Comparison of ENCODE assay signal across 1 cellular context in genomic region chr14:55581011-55581806, GRCh38.
A peak's percentile ranks its signal among the peaks of the same experiment; 100 is the strongest.
TF ChIP-seq lines count a peak whose summit lies in the region.

No MANE protein-coding gene starts in this region.

TF ChIP-seq in HepG2, 621 proteins besides CTCF, POLR2A, EP300 and RAD21 (continued from another document):
- TF ChIP-seq, protein P1, sequence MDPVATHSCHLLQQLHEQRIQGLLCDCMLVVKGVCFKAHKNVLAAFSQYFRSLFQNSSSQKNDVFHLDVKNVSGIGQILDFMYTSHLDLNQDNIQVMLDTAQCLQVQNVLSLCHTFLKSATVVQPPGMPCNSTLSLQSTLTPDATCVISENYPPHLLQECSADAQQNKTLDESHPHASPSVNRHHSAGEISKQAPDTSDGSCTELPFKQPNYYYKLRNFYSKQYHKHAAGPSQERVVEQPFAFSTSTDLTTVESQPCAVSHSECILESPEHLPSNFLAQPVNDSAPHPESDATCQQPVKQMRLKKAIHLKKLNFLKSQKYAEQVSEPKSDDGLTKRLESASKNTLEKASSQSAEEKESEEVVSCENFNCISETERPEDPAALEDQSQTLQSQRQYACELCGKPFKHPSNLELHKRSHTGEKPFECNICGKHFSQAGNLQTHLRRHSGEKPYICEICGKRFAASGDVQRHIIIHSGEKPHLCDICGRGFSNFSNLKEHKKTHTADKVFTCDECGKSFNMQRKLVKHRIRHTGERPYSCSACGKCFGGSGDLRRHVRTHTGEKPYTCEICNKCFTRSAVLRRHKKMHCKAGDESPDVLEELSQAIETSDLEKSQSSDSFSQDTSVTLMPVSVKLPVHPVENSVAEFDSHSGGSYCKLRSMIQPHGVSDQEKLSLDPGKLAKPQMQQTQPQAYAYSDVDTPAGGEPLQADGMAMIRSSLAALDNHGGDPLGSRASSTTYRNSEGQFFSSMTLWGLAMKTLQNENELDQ (CRISPR knock-in tag; IDR thresholded peaks at IDR 0.05; ENCODE audit: borderline replicate concordance) = no peak
- TF ChIP-seq MEF2D (CRISPR knock-in tag; IDR thresholded peaks at IDR 0.05) (peak; percentile 78), SRSF1 (optimal IDR thresholded peaks at IDR 0.05; ENCODE audit: low read depth, low read length) (no peak), KDM3A (CRISPR knock-in tag; IDR thresholded peaks at IDR 0.05; ENCODE audit: low read depth) (no peak), ZNF572 (CRISPR knock-in tag; IDR thresholded peaks at IDR 0.05) (no peak), ZC3H13 (CRISPR knock-in tag; IDR thresholded peaks at IDR 0.05) (no peak), HCFC1 (IDR thresholded peaks at IDR 0.05; ENCODE audit: low read depth, low read length) (no peak), ZNF501 (CRISPR knock-in tag; IDR thresholded peaks at IDR 0.05) (peak; percentile 73; the same call in 1 of the 2 replicates), ZNF724P (CRISPR knock-in tag; IDR thresholded peaks at IDR 0.05; ENCODE audit: borderline replicate concordance) (no peak; the same call in 1 of the 2 replicates), RNF219 (CRISPR knock-in tag; IDR thresholded peaks at IDR 0.05) (no peak), ZMYM3 (CRISPR knock-in tag; IDR thresholded peaks at IDR 0.05) (0 out of 2 replicates have a peak, but pooled peaks have one; percentile 11), EZH2 (conservative IDR thresholded peaks at IDR 0.05; ENCODE audit: low read depth, low read length) (no peak), NFATC3 (CRISPR knock-in tag; IDR thresholded peaks at IDR 0.05) (0 out of 2 replicates have a peak, but pooled peaks have one; percentile 48), CCAR2 (optimal IDR thresholded peaks at IDR 0.05; ENCODE audit: low read depth, low read length) (no peak), ZNF891 (CRISPR knock-in tag; IDR thresholded peaks at IDR 0.05) (no peak), HNRNPUL1 (IDR thresholded peaks at IDR 0.05; ENCODE audit: low read depth, low read length) (no peak), ZBTB33 (CRISPR knock-in tag; IDR thresholded peaks at IDR 0.05) (no peak), TAF1 (CRISPR knock-in tag; IDR thresholded peaks at IDR 0.05) (no peak), HMG20A (CRISPR knock-in tag; IDR thresholded peaks at IDR 0.05; ENCODE audit: borderline replicate concordance) (no peak), NR2F6 (IDR thresholded peaks at IDR 0.05) (no peak), NR2F6 (CRISPR knock-in tag; IDR thresholded peaks at IDR 0.05) (no peak), ERF (CRISPR knock-in tag; IDR thresholded peaks at IDR 0.05) (no peak), GPN1 (CRISPR knock-in tag; IDR thresholded peaks at IDR 0.05; ENCODE audit: borderline replicate concordance) (no peak), SIN3A (IDR thresholded peaks at IDR 0.05; ENCODE audit: borderline replicate concordance, low read depth, low read length) (no peak; the same call in 1 of the 2 replicates), POLR2AphosphoS2 (IDR thresholded peaks at IDR 0.05; ENCODE audit: low read depth, low read length) (no peak), RXRA (CRISPR knock-in tag; IDR thresholded peaks at IDR 0.05) (no peak; the same call in 1 of the 2 replicates), RERE (CRISPR knock-in tag; IDR thresholded peaks at IDR 0.05; ENCODE audit: low read depth) (no peak), MAFG (CRISPR knock-in tag; IDR thresholded peaks at IDR 0.05) (0 out of 2 replicates have a peak, but pooled peaks have one; percentile 6), ZNF350 (CRISPR knock-in tag; IDR thresholded peaks at IDR 0.05; ENCODE audit: borderline replicate concordance, low read depth) (no peak), KAT2B (IDR thresholded peaks at IDR 0.05; ENCODE audit: borderline replicate concordance, low read depth, low read length) (no peak), ZNF564 (CRISPR knock-in tag; IDR thresholded peaks at IDR 0.05) (0 out of 2 replicates have a peak, but pooled peaks have one; percentile 54), ZNF382 (CRISPR knock-in tag; IDR thresholded peaks at IDR 0.05; ENCODE audit: borderline replicate concordance) (no peak)
- TF ChIP-seq, protein P2, sequence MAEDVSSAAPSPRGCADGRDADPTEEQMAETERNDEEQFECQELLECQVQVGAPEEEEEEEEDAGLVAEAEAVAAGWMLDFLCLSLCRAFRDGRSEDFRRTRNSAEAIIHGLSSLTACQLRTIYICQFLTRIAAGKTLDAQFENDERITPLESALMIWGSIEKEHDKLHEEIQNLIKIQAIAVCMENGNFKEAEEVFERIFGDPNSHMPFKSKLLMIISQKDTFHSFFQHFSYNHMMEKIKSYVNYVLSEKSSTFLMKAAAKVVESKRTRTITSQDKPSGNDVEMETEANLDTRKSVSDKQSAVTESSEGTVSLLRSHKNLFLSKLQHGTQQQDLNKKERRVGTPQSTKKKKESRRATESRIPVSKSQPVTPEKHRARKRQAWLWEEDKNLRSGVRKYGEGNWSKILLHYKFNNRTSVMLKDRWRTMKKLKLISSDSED (CRISPR knock-in tag; IDR thresholded peaks at IDR 0.05) = no peak
- TF ChIP-seq, protein P3, sequence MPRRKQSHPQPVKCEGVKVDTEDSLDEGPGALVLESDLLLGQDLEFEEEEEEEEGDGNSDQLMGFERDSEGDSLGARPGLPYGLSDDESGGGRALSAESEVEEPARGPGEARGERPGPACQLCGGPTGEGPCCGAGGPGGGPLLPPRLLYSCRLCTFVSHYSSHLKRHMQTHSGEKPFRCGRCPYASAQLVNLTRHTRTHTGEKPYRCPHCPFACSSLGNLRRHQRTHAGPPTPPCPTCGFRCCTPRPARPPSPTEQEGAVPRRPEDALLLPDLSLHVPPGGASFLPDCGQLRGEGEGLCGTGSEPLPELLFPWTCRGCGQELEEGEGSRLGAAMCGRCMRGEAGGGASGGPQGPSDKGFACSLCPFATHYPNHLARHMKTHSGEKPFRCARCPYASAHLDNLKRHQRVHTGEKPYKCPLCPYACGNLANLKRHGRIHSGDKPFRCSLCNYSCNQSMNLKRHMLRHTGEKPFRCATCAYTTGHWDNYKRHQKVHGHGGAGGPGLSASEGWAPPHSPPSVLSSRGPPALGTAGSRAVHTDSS (CRISPR knock-in tag; conservative IDR thresholded peaks at IDR 0.05) = no peak
- TF ChIP-seq, protein P4, sequence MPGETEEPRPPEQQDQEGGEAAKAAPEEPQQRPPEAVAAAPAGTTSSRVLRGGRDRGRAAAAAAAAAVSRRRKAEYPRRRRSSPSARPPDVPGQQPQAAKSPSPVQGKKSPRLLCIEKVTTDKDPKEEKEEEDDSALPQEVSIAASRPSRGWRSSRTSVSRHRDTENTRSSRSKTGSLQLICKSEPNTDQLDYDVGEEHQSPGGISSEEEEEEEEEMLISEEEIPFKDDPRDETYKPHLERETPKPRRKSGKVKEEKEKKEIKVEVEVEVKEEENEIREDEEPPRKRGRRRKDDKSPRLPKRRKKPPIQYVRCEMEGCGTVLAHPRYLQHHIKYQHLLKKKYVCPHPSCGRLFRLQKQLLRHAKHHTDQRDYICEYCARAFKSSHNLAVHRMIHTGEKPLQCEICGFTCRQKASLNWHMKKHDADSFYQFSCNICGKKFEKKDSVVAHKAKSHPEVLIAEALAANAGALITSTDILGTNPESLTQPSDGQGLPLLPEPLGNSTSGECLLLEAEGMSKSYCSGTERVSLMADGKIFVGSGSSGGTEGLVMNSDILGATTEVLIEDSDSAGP (CRISPR knock-in tag; IDR thresholded peaks at IDR 0.05; ENCODE audit: borderline replicate concordance) = peak; percentile 52; the same call in 1 of the 2 replicates
- TF ChIP-seq, protein P5, sequence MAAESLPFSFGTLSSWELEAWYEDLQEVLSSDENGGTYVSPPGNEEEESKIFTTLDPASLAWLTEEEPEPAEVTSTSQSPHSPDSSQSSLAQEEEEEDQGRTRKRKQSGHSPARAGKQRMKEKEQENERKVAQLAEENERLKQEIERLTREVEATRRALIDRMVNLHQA (CRISPR knock-in tag; IDR thresholded peaks at IDR 0.05) = no peak
- TF ChIP-seq, protein P6, sequence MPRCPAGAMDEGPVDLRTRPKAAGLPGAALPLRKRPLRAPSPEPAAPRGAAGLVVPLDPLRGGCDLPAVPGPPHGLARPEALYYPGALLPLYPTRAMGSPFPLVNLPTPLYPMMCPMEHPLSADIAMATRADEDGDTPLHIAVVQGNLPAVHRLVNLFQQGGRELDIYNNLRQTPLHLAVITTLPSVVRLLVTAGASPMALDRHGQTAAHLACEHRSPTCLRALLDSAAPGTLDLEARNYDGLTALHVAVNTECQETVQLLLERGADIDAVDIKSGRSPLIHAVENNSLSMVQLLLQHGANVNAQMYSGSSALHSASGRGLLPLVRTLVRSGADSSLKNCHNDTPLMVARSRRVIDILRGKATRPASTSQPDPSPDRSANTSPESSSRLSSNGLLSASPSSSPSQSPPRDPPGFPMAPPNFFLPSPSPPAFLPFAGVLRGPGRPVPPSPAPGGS (CRISPR knock-in tag; IDR thresholded peaks at IDR 0.05) = 0 out of 2 replicates have a peak, but pooled peaks have one; percentile 44
TF ChIP-seq in HepG2: peak in this region for 37.
